ENCODE assay signal across 30 cellular contexts in genomic region chr2:25735835-25736234, GRCh38.
"Had no signal": no experiment of that assay in that cellular context is flagged by ENCODE, and none has a peak within 500 bp of the region (broad histone marks: within the 10 kb centered on the region; RNA-seq: fewer than 3 reads in every experiment).

No MANE protein-coding gene starts in this region.

- H3K27ac ChIP-seq: coronary artery, esophagus squamous epithelium, heart right ventricle, left lung, prostate gland, right atrium auricular region, sigmoid colon, suprapubic skin, transverse colon, upper lobe of right lung, uterus had no signal

- H3K36me3 Mint-ChIP-seq: mesothelial cell of epicardium had no signal

- H3K9me3 Mint-ChIP-seq: nephron; neural progenitor cell; stimulated activated naive CD8-positive, alpha-beta T cell treated with anti-CD3 and anti-CD28 coated beads, Interleukin-15, amount 100 ng/mL, for 72 hours had no signal

- H3K4me2 ChIP-seq: neural progenitor cell had no signal

- H3K4me3 ChIP-seq: coronary artery, esophagus squamous epithelium, heart right ventricle, left lung, mucosa of descending colon, neural progenitor cell, prostate gland, right atrium auricular region, sigmoid colon, suprapubic skin, transverse colon, upper lobe of right lung, uterus had no signal

- H3K4me1 Mint-ChIP-seq: stimulated activated naive CD8-positive, alpha-beta T cell treated with anti-CD3 and anti-CD28 coated beads, Interleukin-15, amount 100 ng/mL, for 72 hours had no signal

- H3K27me3 Mint-ChIP-seq: stimulated activated naive CD8-positive, alpha-beta T cell treated with anti-CD3 and anti-CD28 coated beads, Interleukin-15, amount 100 ng/mL, for 72 hours had no signal

- H3K9me3 ChIP-seq: esophagus squamous epithelium, heart right ventricle, left lung, mucosa of descending colon, prostate gland, right atrium auricular region, sigmoid colon, suprapubic skin, transverse colon, upper lobe of right lung, uterus had no signal

- H3K4me3 Mint-ChIP-seq: mesothelial cell of epicardium; naive thymus-derived CD4-positive, alpha-beta T cell; nephron; neural progenitor cell; stimulated activated naive CD8-positive, alpha-beta T cell treated with anti-CD3 and anti-CD28 coated beads, Interleukin-15, amount 100 ng/mL, for 72 hours had no signal

- H3K27me3 ChIP-seq: esophagus squamous epithelium, heart right ventricle, left lung, neural progenitor cell, right atrium auricular region, sigmoid colon, suprapubic skin, transverse colon, upper lobe of right lung, uterus had no signal

- H3K36me3 ChIP-seq: esophagus squamous epithelium, neural progenitor cell, prostate gland, right atrium auricular region, sigmoid colon, suprapubic skin, transverse colon, upper lobe of right lung, uterus had no signal

- ATAC-seq: heart right ventricle; left cardiac atrium; left lung; mucosa of descending colon; naive thymus-derived CD4-positive, alpha-beta T cell; stimulated activated naive CD8-positive, alpha-beta T cell treated with anti-CD3 and anti-CD28 coated beads, Interleukin-15, amount 100 ng/mL, for 72 hours; upper lobe of right lung had no signal

- H3K4me1 ChIP-seq: prostate gland, right atrium auricular region, sigmoid colon, suprapubic skin, transverse colon, upper lobe of right lung, uterus had no signal

- H2AFZ ChIP-seq: neural progenitor cell had no signal

- DNase-seq: dermis blood vessel endothelial cell; effector memory CD4-positive, alpha-beta T cell; erythroblast; esophagus squamous epithelium; foreskin melanocyte; glutamatergic neuron; heart right ventricle; hippocampal formation; left cardiac atrium; left lung; mesenchymal stem cell; mucosa of descending colon; naive thymus-derived CD4-positive, alpha-beta T cell; sigmoid colon; stimulated activated CD4-positive, alpha-beta T cell treated with anti-CD3 and anti-CD28 coated beads, Interleukin-2, amount 100 ng/mL, for 24 hours; stimulated activated CD4-positive, alpha-beta T cell treated with anti-CD3 and anti-CD28 coated beads, Interleukin-4, amount 100 ng/mL, for 4 hours; stimulated activated naive CD4-positive, alpha-beta T cell; stimulated activated naive CD8-positive, alpha-beta T cell treated with anti-CD3 and anti-CD28 coated beads, Interleukin-15, amount 100 ng/mL, for 72 hours; transverse colon; upper lobe of right lung; uterus had no signal

- H3K9ac ChIP-seq: neural progenitor cell had no signal

- FAIRE-seq: endometrium, islet of Langerhans had no signal

- H3K27ac Mint-ChIP-seq: mesothelial cell of epicardium, nephron, neural progenitor cell had no signal
